Comparison of ENCODE assay signal across 6 cellular contexts in genomic region chr2:123644053-123644452, GRCh38.
"Had no signal": no experiment of that assay in that cellular context is flagged by ENCODE, and none has a peak within 500 bp of the region (broad histone marks: within the 10 kb centered on the region; RNA-seq: fewer than 3 reads in every experiment).

No MANE protein-coding gene starts in this region.

- H3K4me3 ChIP-seq: GM23248, HAP-1 had no signal

- H3K36me3 ChIP-seq: HAP-1 had no signal

- H3K4me1 ChIP-seq: HAP-1 had no signal

- DNase-seq: GM23248, GOT3, H7, HFFc6 had no signal

- H3K27ac ChIP-seq: GM23248, HL-60 had no signal

- H3K9me3 ChIP-seq: HAP-1 had no signal

- H3K9ac ChIP-seq: GM23248 had no signal

- H2AFZ ChIP-seq: GM23248 had no signal
